In genomic region chr21:44817506-44817880, GRCh38 we compare ENCODE assay signal across 8 cellular contexts. TPM values are rescaled to one million over a fixed set of nuclear protein-coding genes. Genes with fewer than 3 reads are reported as not detected.
A peak's percentile ranks its signal among the peaks of the same experiment; 100 is the strongest.
DNase-seq lines count a peak whose midpoint lies in the region; ATAC-seq and TF ChIP-seq lines count a peak whose summit lies in the region.

No MANE protein-coding gene starts in this region.

- H3K4me3 Mint-ChIP-seq in activated CD8-positive, alpha-beta T cell treated with anti-CD3 and anti-CD28 coated beads, Interleukin-2, amount 10 ng/mL, durations not matched to agents 7 days and 5 days, result peak overlapping the region; percentile 74

- H3K4me3 ChIP-seq in lower lobe of right lung, result peak overlapping the region; percentile 68

- H3K27ac ChIP-seq in lower lobe of right lung, result peak overlapping the region; percentile 94

- peak overlapping the region; percentile 20 for H3K27ac Mint-ChIP-seq in activated CD8-positive, alpha-beta T cell treated with anti-CD3 and anti-CD28 coated beads, Interleukin-2, amount 10 ng/mL, durations not matched to agents 7 days and 5 days

- peaks cover 5% of the 10 kb centered on the region for H3K27me3 Mint-ChIP-seq in activated CD8-positive, alpha-beta T cell treated with anti-CD3 and anti-CD28 coated beads, Interleukin-2, amount 10 ng/mL, durations not matched to agents 7 days and 5 days (ENCODE audit: low read depth)

- no peak for TF ChIP-seq CTCF in lower lobe of right lung (IDR thresholded peaks at IDR 0.05)

- H3K36me3 ChIP-seq in lower lobe of right lung, result peaks cover 14% of the 10 kb centered on the region

- no peaks in the 10 kb centered on the region for H3K27me3 ChIP-seq in lower lobe of right lung (ENCODE audit: low read depth)

- peaks cover 24% of the 10 kb centered on the region for H3K4me1 Mint-ChIP-seq in activated CD8-positive, alpha-beta T cell treated with anti-CD3 and anti-CD28 coated beads, Interleukin-2, amount 10 ng/mL, durations not matched to agents 7 days and 5 days (ENCODE audit: low read depth)

- intact Hi-C loops in lower lobe of right lung (cut with DNase I), result no loop called here

- POLR2A ChIA-PET in activated CD8-positive, alpha-beta T cell treated with anti-CD3 and anti-CD28 coated beads, Interleukin-2, amount 10 ng/mL, durations not matched to agents 7 days and 5 days (lab: Charles Lee), result interaction anchor here (0.6 to 1.0 kb wide), 2 partner anchors 55 to 111 kb away, joined by 3 to 4 read pairs; no protein-coding TSS in a partner anchor

- ATAC-seq in HG03439 (IDR thresholded peaks at IDR 0.05; ENCODE audit: unreplicated experiment) (peak; percentile 77), lower lobe of right lung (peak; percentile 93 to 96)
- ATAC-seq in activated CD8-positive, alpha-beta T cell treated with anti-CD3 and anti-CD28 coated beads, Interleukin-2, amount 10 ng/mL, durations not matched to agents 7 days and 5 days, result peak; percentile 90

- peaks cover 6% of the 10 kb centered on the region for H3K36me3 Mint-ChIP-seq in activated CD8-positive, alpha-beta T cell treated with anti-CD3 and anti-CD28 coated beads, Interleukin-2, amount 10 ng/mL, durations not matched to agents 7 days and 5 days (ENCODE audit: low read depth)

- peaks cover 12% of the 10 kb centered on the region for H3K9me3 ChIP-seq in lower lobe of right lung

- H3K9me3 Mint-ChIP-seq in activated CD8-positive, alpha-beta T cell treated with anti-CD3 and anti-CD28 coated beads, Interleukin-2, amount 10 ng/mL, durations not matched to agents 7 days and 5 days (ENCODE audit: insufficient read depth), result peaks cover 8% of the 10 kb centered on the region

- peak; percentile 66 to 69 for DNase-seq in AML-193 (lab: John Stamatoyannopoulos, UW)
- DNase-seq in GM19240 (ENCODE audit: insufficient read length, low spot score), result peak; percentile 94
- DNase-seq in NCI-H748 (lab: John Stamatoyannopoulos, UW; ENCODE audit: unreplicated experiment), result peak; percentile 85
- DNase-seq in activated CD8-positive, alpha-beta T cell treated with anti-CD3 and anti-CD28 coated beads, Interleukin-2, amount 10 ng/mL, durations not matched to agents 7 days and 5 days, result peak; percentile 95
- peak; percentile 95 for DNase-seq in ecto neural progenitor cell (ENCODE audit: low spot score)
- peak; percentile 93 for DNase-seq in lower lobe of right lung
- peak; percentile 90 for DNase-seq in stimulated activated CD4-positive, alpha-beta T cell treated with anti-CD3 and anti-CD28 coated beads, Interleukin-4, amount 100 ng/mL, for 24 hours

- H3K4me1 ChIP-seq in lower lobe of right lung, result peaks cover 38% of the 10 kb centered on the region

- CTCF ChIA-PET in activated CD8-positive, alpha-beta T cell treated with anti-CD3 and anti-CD28 coated beads, Interleukin-2, amount 10 ng/mL, durations not matched to agents 7 days and 5 days (lab: Charles Lee), result interaction anchor here (0.7 to 1.0 kb wide), 3 partner anchors 16 to 307 kb away, joined by 3 to 5 read pairs (median 4); partner anchors contain the start of gene UBE2G2

RNA-seq across cellular contexts. Expression of gene SUMO3, which starts 0.4 kb away (rescaled TPM):
- total RNA-seq in activated CD8-positive, alpha-beta T cell treated with anti-CD3 and anti-CD28 coated beads, Interleukin-2, amount 10 ng/mL, durations not matched to agents 7 days and 5 days, result 100 to 1,000 TPM in 1 of 2 experiments, 10 to 100 TPM in 1; 98.8 to 102 TPM
- total RNA-seq in lower lobe of right lung, result 88.2 TPM

RNA-seq across cellular contexts. Expression of gene UBE2G2, which starts 15.9 kb away (rescaled TPM):
- total RNA-seq in activated CD8-positive, alpha-beta T cell treated with anti-CD3 and anti-CD28 coated beads, Interleukin-2, amount 10 ng/mL, durations not matched to agents 7 days and 5 days, result 10 to 100 TPM; 85.5 to 86.0 TPM
- 76.9 TPM for total RNA-seq in lower lobe of right lung

RNA-seq across cellular contexts. Expression of gene PTTG1IP, which starts 56.0 kb away (rescaled TPM):
- 10 to 100 TPM; 54.9 to 55.2 TPM for total RNA-seq in activated CD8-positive, alpha-beta T cell treated with anti-CD3 and anti-CD28 coated beads, Interleukin-2, amount 10 ng/mL, durations not matched to agents 7 days and 5 days
- 209 TPM for total RNA-seq in lower lobe of right lung

Comparison
In these comparisons a context has a peak if more than half of its experiments do, and no peak if none do; other contexts are left out.
1. Peak in every context shown above with its lines: DNase-seq, ATAC-seq, H3K4me3 ChIP-seq and H3K27ac ChIP-seq.